In genomic region chr15:70140543-70141375, GRCh38 we compare ENCODE assay signal across 8 cellular contexts. TPM values are rescaled to one million over a fixed set of nuclear protein-coding genes. Genes with fewer than 3 reads are reported as not detected.
DNase-seq lines count a peak whose midpoint lies in the region; ATAC-seq and TF ChIP-seq lines count a peak whose summit lies in the region.

No MANE protein-coding gene starts in this region.

- peak overlapping the region; percentile 67 to 70 for H3K4me3 Mint-ChIP-seq in activated T-cell treated with anti-CD3 and anti-CD28 coated beads, Interleukin-2, amount 50 U/mL, for 72 hours

- no peak overlapping the region for H3K27ac ChIP-seq in DND-41 (ENCODE audit: low read length)
- peak overlapping the region; percentile 69 for H3K27ac ChIP-seq in KOPT-K1 (ENCODE audit: low read depth, low read length, poor library complexity, severe bottlenecking)

- H3K4me1 Mint-ChIP-seq in activated T-cell treated with anti-CD3 and anti-CD28 coated beads, Interleukin-2, amount 50 U/mL, for 72 hours (ENCODE audit: low read depth) = peaks cover 32% of the 10 kb centered on the region

- H4K20me1 ChIP-seq in DND-41 (ENCODE audit: insufficient read depth, low read length) = no peaks in the 10 kb centered on the region

- no peaks in the 10 kb centered on the region for H3K27me3 ChIP-seq in DND-41 (ENCODE audit: insufficient read depth, low read length, poor library complexity)
- no peaks in the 10 kb centered on the region for H3K27me3 ChIP-seq in iPS-15b (ENCODE audit: control insufficient read depth, insufficient read depth, low read length)

- WGBS in lower leg skin, 2 donors = 27 to 33% methylated on average over 12 of the region's 12 CpGs

- H3K9me3 ChIP-seq in DND-41 (ENCODE audit: insufficient read depth, low read length, severe bottlenecking) = no peaks in the 10 kb centered on the region
- H3K9me3 ChIP-seq in KOPT-K1 (ENCODE audit: insufficient read depth, low read length, poor library complexity, severe bottlenecking) = no peaks in the 10 kb centered on the region
- no peaks in the 10 kb centered on the region for H3K9me3 ChIP-seq in iPS-15b (ENCODE audit: control insufficient read depth, insufficient read depth, low read length)

- H3K4me2 ChIP-seq in DND-41 (ENCODE audit: insufficient read depth, low read length) = peak overlapping the region; percentile 22; the same call in 1 of the 2 replicates

- no peak overlapping the region for H3K27ac Mint-ChIP-seq in activated T-cell treated with anti-CD3 and anti-CD28 coated beads, Interleukin-2, amount 50 U/mL, for 72 hours

- intact Hi-C loops in lower leg skin (cut with DNase I; ENCODE audit: low total_unique reads) = no loop called here

- H3K36me3 ChIP-seq in DND-41 (ENCODE audit: insufficient read depth, low read length) = no peaks in the 10 kb centered on the region
- H3K36me3 ChIP-seq in KOPT-K1 (ENCODE audit: insufficient read depth, low read length) = no peaks in the 10 kb centered on the region
- no peaks in the 10 kb centered on the region for H3K36me3 ChIP-seq in iPS-15b (ENCODE audit: control insufficient read depth, insufficient read depth, low read length)

- DNase-seq in DND-41 (peak; percentile 51), DMS 273 (lab: John Stamatoyannopoulos, UW; ENCODE audit: unreplicated experiment) (no peak), lower leg skin (ENCODE audit: low spot score in 2 of 2) (no peak)
- peak; percentile 27 to 30 for DNase-seq in activated T-cell treated with anti-CD3 and anti-CD28 coated beads, Interleukin-2, amount 50 U/mL, for 72 hours
- DNase-seq in stimulated activated naive CD4-positive, alpha-beta T cell treated with Interleukin-2 at 50 U/mL for 16 hours (lab: John Stamatoyannopoulos, UW) = peak; percentile 13

- ATAC-seq in DND-41 (ENCODE audit: insufficient read depth, low read depth) = peak; percentile 85
- peak; percentile 14 to 25 for ATAC-seq in activated T-cell treated with anti-CD3 and anti-CD28 coated beads, Interleukin-2, amount 50 U/mL, for 72 hours (replicated peaks in 1 of 2)
- no peak for ATAC-seq in GM21717 (IDR thresholded peaks at IDR 0.05; ENCODE audit: unreplicated experiment)

- TF ChIP-seq CTCF in DND-41 (IDR thresholded peaks at IDR 0.05; ENCODE audit: borderline replicate concordance, extremely low read depth, low read length, poor library complexity, severe bottlenecking) = no peak
- no peak for TF ChIP-seq CTCF in lower leg skin (IDR thresholded peaks at IDR 0.05)

- H3K36me3 Mint-ChIP-seq in activated T-cell treated with anti-CD3 and anti-CD28 coated beads, Interleukin-2, amount 50 U/mL, for 72 hours (ENCODE audit: insufficient read depth in 2 of 2) = no peaks in the 10 kb centered on the region

- no peak overlapping the region for H3K4me3 ChIP-seq in DND-41 (ENCODE audit: low read depth in 1 of 2, low read length in 2 of 2)
- no peak overlapping the region for H3K4me3 ChIP-seq in iPS-15b (ENCODE audit: low read depth, low read length)
- H3K4me3 ChIP-seq in lower leg skin (ENCODE audit: low read depth, poor library complexity, severe bottlenecking) = no peak overlapping the region

- no peaks in the 10 kb centered on the region for H3K79me2 ChIP-seq in DND-41 (ENCODE audit: insufficient read depth, low read length)

- H3K4me1 ChIP-seq in DND-41 (ENCODE audit: insufficient read depth, low read length) = peaks cover 7% of the 10 kb centered on the region; the same call in 1 of the 2 replicates
- H3K4me1 ChIP-seq in iPS-15b (ENCODE audit: control insufficient read depth, insufficient read depth, low read length) = peaks cover 18% of the 10 kb centered on the region

- no peak for TF ChIP-seq POLR2A in lower leg skin (IDR thresholded peaks at IDR 0.05)

- no peak overlapping the region for H2AFZ ChIP-seq in DND-41 (ENCODE audit: low read depth, low read length)

- no peaks in the 10 kb centered on the region for H3K9me3 Mint-ChIP-seq in activated T-cell treated with anti-CD3 and anti-CD28 coated beads, Interleukin-2, amount 50 U/mL, for 72 hours

- no peak overlapping the region for H3K9ac ChIP-seq in DND-41 (ENCODE audit: low read depth, low read length)
- H3K9ac ChIP-seq in iPS-15b (ENCODE audit: low read depth, low read length) = peak overlapping the region; percentile 24

- peaks cover 39% of the 10 kb centered on the region for H3K27me3 Mint-ChIP-seq in activated T-cell treated with anti-CD3 and anti-CD28 coated beads, Interleukin-2, amount 50 U/mL, for 72 hours (ENCODE audit: low read depth)

RNA-seq across cellular contexts. Expression of gene TLE3, which starts 43.0 kb away (rescaled TPM):
- 100 to 1,000 TPM in 1 of 2 donors, 10 to 100 TPM in 1; 84.6 to 112 TPM for total RNA-seq in activated T-cell treated with anti-CD3 and anti-CD28 coated beads, Interleukin-2, amount 50 U/mL, for 72 hours
- 100 to 1,000 TPM in 3 of 4 donors, 10 to 100 TPM in 1; 95.7 to 136 (median 124) TPM for total RNA-seq in lower leg skin

Comparison
In these comparisons a context has a peak if more than half of its experiments do, and no peak if none do; other contexts are left out.
1. DNase-seq: peak in DND-41 (single experiment), activated T-cell treated with anti-CD3 and anti-CD28 coated beads, Interleukin-2, amount 50 U/mL, for 72 hours (2 of 2) and stimulated activated naive CD4-positive, alpha-beta T cell treated with Interleukin-2 at 50 U/mL for 16 hours (single experiment); none in DMS 273 (single experiment) and lower leg skin (0 of 2).